Comparison of ENCODE assay signal across 8 cellular contexts in the genomic region with DNA sequence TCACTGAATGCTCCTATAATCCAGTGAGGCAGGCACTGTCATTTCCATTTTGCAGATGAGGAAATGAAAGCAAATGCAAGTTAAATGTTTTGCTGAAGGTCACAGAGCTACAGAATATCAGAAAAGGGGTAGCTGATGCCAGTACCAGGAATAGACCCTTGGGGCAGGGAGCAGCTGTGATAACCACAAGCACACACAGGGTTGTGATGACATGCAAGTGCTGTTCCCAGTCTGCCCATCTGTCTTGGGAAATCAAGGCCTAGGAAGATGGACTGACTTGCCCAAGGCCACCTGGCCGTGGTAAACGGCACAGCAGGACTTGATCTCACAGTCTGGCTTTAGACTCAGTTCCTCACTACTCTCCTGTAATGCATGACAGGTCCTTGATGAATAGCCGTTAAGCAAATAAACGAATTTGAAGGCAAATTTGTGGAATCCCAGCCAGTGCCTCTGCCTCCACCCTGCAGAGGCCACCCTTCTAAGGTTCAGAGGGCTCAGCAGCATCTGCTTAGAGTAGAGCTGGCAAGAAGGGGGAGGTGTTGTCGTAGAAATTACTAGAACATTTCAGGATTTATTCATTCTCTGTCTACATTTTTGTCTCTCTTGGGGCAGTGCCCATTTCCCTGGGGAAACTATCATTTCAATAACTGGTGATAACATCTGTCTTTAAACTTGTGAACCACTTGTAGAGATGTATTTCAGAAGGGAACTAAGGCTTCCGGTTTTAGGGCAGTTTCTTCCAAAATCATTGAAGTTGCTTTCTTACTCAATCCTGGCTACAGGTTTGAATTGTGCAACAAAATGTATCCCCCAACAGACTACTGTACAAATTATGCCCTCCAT. TPM values are rescaled to one million over a fixed set of nuclear protein-coding genes. Genes with fewer than 3 reads are reported as not detected.
DNase-seq lines count a peak whose midpoint lies in the region; ATAC-seq lines count a peak whose summit lies in the region.

No MANE protein-coding gene starts in this region.

- H3K36me3 Mint-ChIP-seq in activated T-cell treated with anti-CD3 and anti-CD28 coated beads, Interleukin-2, amount 50 U/mL, for 24 hours (ENCODE audit: low read depth): no peaks in the 10 kb centered on the region

- H3K4me1 Mint-ChIP-seq in activated T-cell treated with anti-CD3 and anti-CD28 coated beads, Interleukin-2, amount 50 U/mL, for 24 hours (ENCODE audit: low read depth): peaks cover 12% of the 10 kb centered on the region

- no peak overlapping the region for H3K27ac Mint-ChIP-seq in activated T-cell treated with anti-CD3 and anti-CD28 coated beads, Interleukin-2, amount 50 U/mL, for 24 hours

- peak; percentile 15 for DNase-seq in NCI-H146 treated with DMSO at 0.1 percent for 48 hours (lab: John Stamatoyannopoulos, UW; ENCODE audit: unreplicated experiment)
- DNase-seq in activated CD4-positive, CD25-positive, alpha-beta regulatory T cell treated with anti-CD3 and anti-CD28 coated beads, Interleukin-2, amount 50 U/mL, for 72 hours: no peak
- DNase-seq in NCI-H2081 (lab: John Stamatoyannopoulos, UW): no peak
- DNase-seq in GM03348 (ENCODE audit: low spot score): no peak
- no peak for DNase-seq in activated T-cell treated with anti-CD3 and anti-CD28 coated beads, Interleukin-2, amount 50 U/mL, for 24 hours

- ATAC-seq in GM18508 (IDR thresholded peaks at IDR 0.05; ENCODE audit: insufficient read depth, unreplicated experiment) (peak; percentile 26), HG02571 (IDR thresholded peaks at IDR 0.05; ENCODE audit: unreplicated experiment) (peak; percentile 37), esophagus mucosa (peak; percentile 35)

- H3K4me3 Mint-ChIP-seq in activated T-cell treated with anti-CD3 and anti-CD28 coated beads, Interleukin-2, amount 50 U/mL, for 24 hours: no peak overlapping the region

- peaks cover 9% of the 10 kb centered on the region for H3K9me3 Mint-ChIP-seq in activated T-cell treated with anti-CD3 and anti-CD28 coated beads, Interleukin-2, amount 50 U/mL, for 24 hours

- H3K27me3 Mint-ChIP-seq in activated T-cell treated with anti-CD3 and anti-CD28 coated beads, Interleukin-2, amount 50 U/mL, for 24 hours: no peaks in the 10 kb centered on the region

RNA-seq across cellular contexts. Expression of a gene that starts 53.2 kb away (rescaled TPM):
- 31.0 TPM for total RNA-seq in esophagus mucosa

RNA-seq across cellular contexts. Expression of a gene that starts 53.2 kb away (rescaled TPM):
- total RNA-seq in esophagus mucosa: 5.6 TPM
